ENCODE assay signal across 8 cellular contexts in the genomic region with DNA sequence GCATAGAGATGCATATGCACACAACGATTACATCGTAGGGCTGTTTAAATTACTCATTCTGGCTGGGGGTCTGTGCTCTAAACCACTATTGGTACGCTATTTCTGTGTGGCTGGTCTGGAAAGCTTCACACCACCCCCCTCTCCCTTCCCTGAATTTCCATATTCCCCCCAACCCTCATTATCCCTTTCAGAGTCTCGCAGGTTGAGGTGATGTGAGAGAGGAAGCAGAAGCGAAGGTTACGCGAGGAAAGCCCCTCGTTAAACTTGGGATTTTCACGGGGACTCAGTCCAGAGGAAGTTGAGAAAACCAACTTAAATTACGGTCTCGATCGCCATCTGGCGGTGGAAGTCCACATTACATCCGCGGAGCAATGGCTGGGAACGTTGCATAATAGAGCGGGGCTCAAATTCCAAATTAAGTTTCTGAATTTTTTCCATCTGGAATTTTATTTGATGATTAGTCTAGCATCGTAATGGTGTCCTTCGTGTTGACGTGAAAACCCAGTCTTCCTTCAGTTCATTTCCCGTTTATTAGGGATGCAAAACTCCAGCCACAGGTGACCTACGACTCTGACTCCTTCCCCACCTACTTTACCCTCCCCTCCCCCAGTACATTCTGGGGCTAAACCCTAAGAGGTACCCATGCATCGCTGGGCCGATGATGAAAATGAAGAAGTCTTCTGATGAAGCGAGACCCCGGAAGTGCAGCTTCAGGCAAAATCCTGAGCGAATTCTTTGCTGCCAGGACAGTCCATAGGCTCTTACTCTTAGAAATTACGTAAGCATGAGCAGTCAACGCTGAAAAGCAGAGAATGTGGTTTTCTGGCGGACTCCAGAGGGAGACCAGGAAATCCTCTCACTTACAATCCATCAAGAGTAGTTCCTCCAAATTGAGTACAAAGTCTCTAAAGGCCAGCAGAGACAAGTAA. TPM values are rescaled to one million over a fixed set of nuclear protein-coding genes. Genes with fewer than 3 reads are reported as not detected.
DNase-seq lines count a peak whose midpoint lies in the region; ATAC-seq and TF ChIP-seq lines count a peak whose summit lies in the region.

No MANE protein-coding gene starts in this region.

- H3K4me3 ChIP-seq in KMS-11 (IDR thresholded peaks at IDR 0.05; ENCODE audit: insufficient read depth, low read depth, low read length) (no peak overlapping the region), right cardiac atrium (ENCODE audit: low read length) (peak overlapping the region; percentile 19), rectal smooth muscle tissue (ENCODE audit: low read length) (peak overlapping the region; percentile 47), vagina (no peak overlapping the region)

- peak; percentile 68 for DNase-seq in EH (ENCODE audit: low read depth)
- DNase-seq in T-helper 17 cell: peak; percentile 61 to 76 (median 63)
- DNase-seq in amniotic stem cell (lab: John Stamatoyannopoulos, UW): peak; percentile 25
- peak; percentile 67 to 90 (median 85) for DNase-seq in right cardiac atrium
- DNase-seq in vagina (ENCODE audit: extremely low spot score in 2 of 2): no peak

- H3K27ac ChIP-seq in KMS-11 (no peak overlapping the region), right cardiac atrium (ENCODE audit: low read length) (no peak overlapping the region), rectal smooth muscle tissue (ENCODE audit: low read depth, low read length) (no peak overlapping the region), vagina (no peak overlapping the region)

- TF ChIP-seq CTCF in KMS-11 (conservative IDR thresholded peaks at IDR 0.05; ENCODE audit: low read depth, low read length) (peak; percentile 94), vagina (IDR thresholded peaks at IDR 0.05) (peak; percentile 83 to 97 (median 87))

- H2AFZ ChIP-seq in KMS-11 (ENCODE audit: low read depth): peak overlapping the region; percentile 55

- intact Hi-C loops in right cardiac atrium (cut with DNase I) (loop anchor here (5.0 to 10.0 kb wide), 2 partner anchors 382 to 385 kb away; no protein-coding TSS in a partner anchor), vagina (cut with DNase I) (loop anchor here (10.0 kb wide), 2 partner anchors 92 to 382 kb away; no protein-coding TSS in a partner anchor)

- H3K36me3 Mint-ChIP-seq in T-helper 17 cell (ENCODE audit: low read depth): peaks cover 4% of the 10 kb centered on the region

- peak overlapping the region; percentile 68 for H3K4me3 Mint-ChIP-seq in T-helper 17 cell

- peaks cover 15% of the 10 kb centered on the region for H3K4me1 Mint-ChIP-seq in T-helper 17 cell

- H3K9ac ChIP-seq in KMS-11: no peak overlapping the region
- no peak overlapping the region for H3K9ac ChIP-seq in rectal smooth muscle tissue (ENCODE audit: low read length)

- no peak for TF ChIP-seq POLR2A in vagina (IDR thresholded peaks at IDR 0.05)

- H3K36me3 ChIP-seq in KMS-11 (ENCODE audit: insufficient read depth) (no peaks in the 10 kb centered on the region), rectal smooth muscle tissue (ENCODE audit: control insufficient read depth, insufficient read depth, low read length) (no peaks in the 10 kb centered on the region), vagina (no peaks in the 10 kb centered on the region)

- H3K4me2 ChIP-seq in KMS-11: peak overlapping the region; percentile 19; the same call in 1 of the 2 replicates

- peaks cover 3% of the 10 kb centered on the region for H3K4me1 ChIP-seq in KMS-11 (ENCODE audit: low read depth, poor library complexity, severe bottlenecking)
- no peaks in the 10 kb centered on the region for H3K4me1 ChIP-seq in right cardiac atrium (ENCODE audit: control insufficient read depth, insufficient read depth, low read length)
- H3K4me1 ChIP-seq in rectal smooth muscle tissue (ENCODE audit: control insufficient read depth, insufficient read depth, low read length): no peaks in the 10 kb centered on the region
- H3K4me1 ChIP-seq in vagina: no peaks in the 10 kb centered on the region

- peak; percentile 83 for ATAC-seq in T-helper 17 cell
- peak; percentile 80 to 84 for ATAC-seq in right cardiac atrium
- ATAC-seq in GM21825 (IDR thresholded peaks at IDR 0.05; ENCODE audit: unreplicated experiment): no peak

- H3K27ac Mint-ChIP-seq in T-helper 17 cell: no peak overlapping the region

- no peaks in the 10 kb centered on the region for H4K20me1 ChIP-seq in KMS-11 (ENCODE audit: insufficient read depth)

- H3K9me3 ChIP-seq in T-helper 17 cell (ENCODE audit: control insufficient read depth, low read length, poor library complexity, severe bottlenecking) (peaks cover 4% of the 10 kb centered on the region), right cardiac atrium (ENCODE audit: control insufficient read depth, low read length) (no peaks in the 10 kb centered on the region), vagina (no peaks in the 10 kb centered on the region)

- H3K79me2 ChIP-seq in KMS-11 (ENCODE audit: insufficient read depth, low read depth): no peaks in the 10 kb centered on the region

- WGBS in right cardiac atrium: 10% methylated on average over 30 of the region's 30 CpGs

- H3K27me3 ChIP-seq in KMS-11 (ENCODE audit: insufficient read depth, low read depth): no peaks in the 10 kb centered on the region
- no peaks in the 10 kb centered on the region for H3K27me3 ChIP-seq in right cardiac atrium (ENCODE audit: control insufficient read depth, insufficient read depth)
- peaks cover 3% of the 10 kb centered on the region for H3K27me3 ChIP-seq in rectal smooth muscle tissue (ENCODE audit: control insufficient read depth, insufficient read depth, low read length)
- no peaks in the 10 kb centered on the region for H3K27me3 ChIP-seq in vagina

- H3K27me3 Mint-ChIP-seq in T-helper 17 cell: peaks cover 72% of the 10 kb centered on the region

RNA-seq across cellular contexts. Expression of a gene that starts 19.7 kb away (rescaled TPM):
- total RNA-seq in T-helper 17 cell: 1 to 10 TPM; 2.3 to 6.6 TPM
- under 1 TPM in 2 of 4 donors, not detected in 2; 0.20 to 0.22 TPM for total RNA-seq in right cardiac atrium
- 0.20 TPM for polyA plus RNA-seq in right cardiac atrium
- total RNA-seq in vagina: 2.7 TPM

RNA-seq across cellular contexts. Expression of a gene that starts 33.8 kb away (rescaled TPM):
- total RNA-seq in T-helper 17 cell (1 to 10 TPM; 1.1 to 8.3 TPM), right cardiac atrium (1 to 10 TPM in 1 of 4 donors, under 1 TPM in 1, not detected in 2; 0.58 to 2.2 TPM), vagina (4.7 TPM)
- not detected for polyA plus RNA-seq in right cardiac atrium

RNA-seq across cellular contexts. Expression of a gene that starts 41.4 kb away (rescaled TPM):
- total RNA-seq in T-helper 17 cell: 100 to 1,000 TPM in 1 of 2 donors, 10 to 100 TPM in 1; 92.6 to 103 TPM
- 10 to 100 TPM; 17.0 to 23.3 (median 20.4) TPM for total RNA-seq in right cardiac atrium
- 11.2 TPM for polyA plus RNA-seq in right cardiac atrium
- 19.9 TPM for total RNA-seq in vagina

RNA-seq across cellular contexts. Expression of a gene that starts 46.7 kb away (rescaled TPM):
- total RNA-seq in T-helper 17 cell (100 to 1,000 TPM; 131 to 139 TPM), right cardiac atrium (10 to 100 TPM; 14.8 to 28.4 (median 18.8) TPM), vagina (31.9 TPM)
- polyA plus RNA-seq in right cardiac atrium: 23.0 TPM

RNA-seq across cellular contexts. Expression of a gene that starts 55.9 kb away (rescaled TPM):
- total RNA-seq in T-helper 17 cell (1 to 10 TPM in 1 of 2 donors, under 1 TPM in 1; 0.70 to 3.4 TPM), right cardiac atrium (1 to 10 TPM in 1 of 4 donors, under 1 TPM in 2, not detected in 1; 0.34 to 2.8 (median 0.45) TPM), vagina (2.2 TPM)
- not detected for polyA plus RNA-seq in right cardiac atrium

Comparison
In these comparisons a context has a peak if more than half of its experiments do, and no peak if none do; other contexts are left out.
1. DNase-seq: peak in EH (single experiment), T-helper 17 cell (3 of 3), amniotic stem cell (single experiment) and right cardiac atrium (3 of 3); none in vagina (0 of 2).
2. H3K4me3 ChIP-seq: peak in right cardiac atrium (single experiment) and rectal smooth muscle tissue (single experiment); none in KMS-11 (single experiment) and vagina (0 of 2).